In genomic region chr16:22948603-22949368, GRCh38 we compare ENCODE assay signal across 8 cellular contexts.
DNase-seq lines count a peak whose midpoint lies in the region; ATAC-seq, FAIRE-seq and TF ChIP-seq lines count a peak whose summit lies in the region.

No MANE protein-coding gene starts in this region.

- H3K27me3 ChIP-seq in DND-41 (ENCODE audit: insufficient read depth, low read length, poor library complexity) (no peaks in the 10 kb centered on the region), GM12878 (replicated peaks in 1 of 2; ENCODE audit: control insufficient read depth in 2 of 2, insufficient read depth in 2 of 2, low read length in 1 of 2) (peaks cover 2 to 5% of the 10 kb centered on the region in 2 experiments; a peak in 3 of 4 replicates)

- FAIRE-seq in GM12878 (lab: Jason Lieb, UNC): peak; percentile 84

- in situ Hi-C loops in GM12878 (cut with MboI): loop anchor here (10.0 kb wide), 1 partner anchor 1394 kb away; no protein-coding TSS in a partner anchor

- TF ChIP-seq EP300 in GM12878 (IDR thresholded peaks at IDR 0.05; ENCODE audit: borderline replicate concordance in 1 of 2, control insufficient read depth in 1 of 2, low read depth in 2 of 2, low read length in 2 of 2): no peak

- H2AFZ ChIP-seq in DND-41 (ENCODE audit: low read depth, low read length): no peak overlapping the region
- no peak overlapping the region for H2AFZ ChIP-seq in GM12878 (ENCODE audit: control insufficient read depth, low read depth, low read length)

- no peaks in the 10 kb centered on the region for H3K4me1 ChIP-seq in DND-41 (ENCODE audit: insufficient read depth, low read length)
- no peaks in the 10 kb centered on the region for H3K4me1 ChIP-seq in GM12878 (ENCODE audit: control insufficient read depth, insufficient read depth, low read length)

- 15% methylated on average over 18 of the region's 18 CpGs for WGBS in GM12878 (ENCODE audit: insufficient coverage, insufficient replicate concordance, low lambda C conversion rate, missing lambda C conversion rate)

- intact Hi-C loops in GM12878 (cut with micrococcal nuclease; ENCODE audit: unreplicated experiment): loop anchor here (5.0 kb wide), 1 partner anchor 51 kb away; no protein-coding TSS in a partner anchor

- TF ChIP-seq CTCF in DND-41 (IDR thresholded peaks at IDR 0.05; ENCODE audit: borderline replicate concordance, extremely low read depth, low read length, poor library complexity, severe bottlenecking) (peak; percentile 84), GM12878 (IDR thresholded peaks at IDR 0.05 in 2 of 3, conservative IDR thresholded peaks at IDR 0.05 in 1 of 3; ENCODE audit: control insufficient read depth in 2 of 3, extremely low read depth in 1 of 3, insufficient read depth in 1 of 3, low read depth in 3 of 3, low read length in 3 of 3) (peak; percentile 65 to 74 (median 72); a peak in 5 of 6 replicates)

- H3K79me2 ChIP-seq in DND-41 (ENCODE audit: insufficient read depth, low read length): no peaks in the 10 kb centered on the region
- H3K79me2 ChIP-seq in GM12878 (ENCODE audit: control insufficient read depth, insufficient read depth, low read length): no peaks in the 10 kb centered on the region

- H4K20me1 ChIP-seq in DND-41 (ENCODE audit: insufficient read depth, low read length): no peaks in the 10 kb centered on the region
- H4K20me1 ChIP-seq in GM12878 (ENCODE audit: control insufficient read depth, insufficient read depth): no peaks in the 10 kb centered on the region

- H3K4me3 ChIP-seq in DND-41 (ENCODE audit: low read depth in 1 of 2, low read length in 2 of 2) (no peak overlapping the region), SK-N-MC (no peak overlapping the region), GM12878 (no peak overlapping the region)

- H3K9ac ChIP-seq in DND-41 (ENCODE audit: low read depth, low read length): no peak overlapping the region
- H3K9ac ChIP-seq in SK-N-MC (ENCODE audit: insufficient read length): no peak overlapping the region
- H3K9ac ChIP-seq in GM12878 (ENCODE audit: control insufficient read depth, insufficient read depth, low read length): no peak overlapping the region

- no peak for TF ChIP-seq POLR2A in GM12878 (IDR thresholded peaks at IDR 0.05; ENCODE audit: low read depth, low read length)

- DNase-seq in DND-41 (peak; percentile 60), HUDEP-2 (lab: John Stamatoyannopoulos, UW; ENCODE audit: unreplicated experiment in 76 of 76) (peak in 71 of 76 experiments; percentile 4 to 78 (median 46)), SK-N-MC (ENCODE audit: low read depth, low spot score) (peak; percentile 30), GM12878 (ENCODE audit: low read depth, low spot score) (peak; percentile 8), iPS-NIHi7 (ENCODE audit: extremely low spot score) (peak; percentile 89), smooth muscle cell of the brain vasculature (ENCODE audit: low read depth, low spot score) (peak; percentile 3)

- no TSS peak for BruUV-seq in GM12878 (replicated peaks; lab: Mats Ljungman, UMichigan)

- CTCF ChIA-PET in GM12878 (lab: Yijun Ruan, JAX): interaction anchor here (0.8 to 1.4 kb wide), 3 partner anchors 29 to 66 kb away, joined by 3 read pairs; no protein-coding TSS in a partner anchor

- SMC1A ChIA-PET in GM12878 (lab: Charles Lee; ENCODE audit: uncharacterized antibody, unreplicated experiment): interaction anchor here (0.6 kb wide), 1 partner anchor 45 kb away, joined by 3 read pairs; no protein-coding TSS in a partner anchor

- POLR2A ChIA-PET in GM12878 (lab: Charles Lee): no interaction called here

- no peak overlapping the region for H3K4me2 ChIP-seq in DND-41 (ENCODE audit: insufficient read depth, low read length)
- no peak overlapping the region for H3K4me2 ChIP-seq in GM12878 (ENCODE audit: control insufficient read depth, insufficient read depth)

- H3K9me3 ChIP-seq in DND-41 (ENCODE audit: insufficient read depth, low read length, severe bottlenecking) (no peaks in the 10 kb centered on the region), SK-N-MC (ENCODE audit: low read depth, low read length) (no peaks in the 10 kb centered on the region), GM12878 (replicated peaks; ENCODE audit: control insufficient read depth, insufficient read depth, low read length) (no peaks in the 10 kb centered on the region; the same call in 2 of the 3 replicates)

- no peak overlapping the region for H3K27ac ChIP-seq in DND-41 (ENCODE audit: low read length)
- H3K27ac ChIP-seq in SK-N-MC: no peak overlapping the region
- H3K27ac ChIP-seq in GM12878 (ENCODE audit: control insufficient read depth, insufficient read depth): no peak overlapping the region

- RAD21 ChIA-PET in GM12878 (lab: Charles Lee; ENCODE audit: unreplicated experiment): no interaction called here

- peak; percentile 67 for TF ChIP-seq RAD21 in GM12878 (IDR thresholded peaks at IDR 0.05; ENCODE audit: insufficient read depth, low read depth, low read length)

- H3K36me3 ChIP-seq in DND-41 (ENCODE audit: insufficient read depth, low read length): no peaks in the 10 kb centered on the region
- no peaks in the 10 kb centered on the region for H3K36me3 ChIP-seq in SK-N-MC (ENCODE audit: insufficient read depth, low read length)
- no peaks in the 10 kb centered on the region for H3K36me3 ChIP-seq in GM12878 (ENCODE audit: control insufficient read depth in 2 of 2, insufficient read depth in 2 of 2, low read length in 1 of 2)

- ATAC-seq in DND-41 (ENCODE audit: insufficient read depth, low read depth) (peak; percentile 75), GM12878 (peak; percentile 86), GM18907 (IDR thresholded peaks at IDR 0.05; ENCODE audit: unreplicated experiment) (no peak), HG03025 (IDR thresholded peaks at IDR 0.05; ENCODE audit: low FRiP score, unreplicated experiment) (no peak)

TF ChIP-seq in GM12878, 131 proteins besides CTCF, POLR2A, EP300 and RAD21 (continues in another document):
- TF ChIP-seq ZNF24 (IDR thresholded peaks at IDR 0.05): peak; percentile 99
- no peak for TF ChIP-seq RB1 (IDR thresholded peaks at IDR 0.05; ENCODE audit: borderline replicate concordance)
- TF ChIP-seq ZNF207 (IDR thresholded peaks at IDR 0.05; ENCODE audit: borderline replicate concordance): no peak
- TF ChIP-seq, protein P1, sequence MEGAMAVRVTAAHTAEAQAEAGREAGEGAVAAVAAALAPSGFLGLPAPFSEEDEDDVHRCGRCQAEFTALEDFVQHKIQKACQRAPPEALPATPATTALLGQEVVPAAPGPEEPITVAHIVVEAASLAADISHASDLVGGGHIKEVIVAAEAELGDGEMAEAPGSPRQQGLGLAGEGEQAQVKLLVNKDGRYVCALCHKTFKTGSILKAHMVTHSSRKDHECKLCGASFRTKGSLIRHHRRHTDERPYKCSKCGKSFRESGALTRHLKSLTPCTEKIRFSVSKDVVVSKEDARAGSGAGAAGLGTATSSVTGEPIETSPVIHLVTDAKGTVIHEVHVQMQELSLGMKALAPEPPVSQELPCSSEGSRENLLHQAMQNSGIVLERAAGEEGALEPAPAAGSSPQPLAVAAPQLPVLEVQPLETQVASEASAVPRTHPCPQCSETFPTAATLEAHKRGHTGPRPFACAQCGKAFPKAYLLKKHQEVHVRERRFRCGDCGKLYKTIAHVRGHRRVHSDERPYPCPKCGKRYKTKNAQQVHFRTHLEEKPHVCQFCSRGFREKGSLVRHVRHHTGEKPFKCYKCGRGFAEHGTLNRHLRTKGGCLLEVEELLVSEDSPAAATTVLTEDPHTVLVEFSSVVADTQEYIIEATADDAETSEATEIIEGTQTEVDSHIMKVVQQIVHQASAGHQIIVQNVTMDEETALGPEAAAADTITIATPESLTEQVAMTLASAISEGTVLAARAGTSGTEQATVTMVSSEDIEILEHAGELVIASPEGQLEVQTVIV (IDR thresholded peaks at IDR 0.05; ENCODE audit: borderline replicate concordance, partially characterized antibody): no peak
- no peak for TF ChIP-seq CBX3 (IDR thresholded peaks at IDR 0.05; ENCODE audit: borderline replicate concordance, low read depth)
- TF ChIP-seq CHD2 (IDR thresholded peaks at IDR 0.05; ENCODE audit: borderline replicate concordance, low read depth, low read length): no peak
- TF ChIP-seq, protein P2, sequence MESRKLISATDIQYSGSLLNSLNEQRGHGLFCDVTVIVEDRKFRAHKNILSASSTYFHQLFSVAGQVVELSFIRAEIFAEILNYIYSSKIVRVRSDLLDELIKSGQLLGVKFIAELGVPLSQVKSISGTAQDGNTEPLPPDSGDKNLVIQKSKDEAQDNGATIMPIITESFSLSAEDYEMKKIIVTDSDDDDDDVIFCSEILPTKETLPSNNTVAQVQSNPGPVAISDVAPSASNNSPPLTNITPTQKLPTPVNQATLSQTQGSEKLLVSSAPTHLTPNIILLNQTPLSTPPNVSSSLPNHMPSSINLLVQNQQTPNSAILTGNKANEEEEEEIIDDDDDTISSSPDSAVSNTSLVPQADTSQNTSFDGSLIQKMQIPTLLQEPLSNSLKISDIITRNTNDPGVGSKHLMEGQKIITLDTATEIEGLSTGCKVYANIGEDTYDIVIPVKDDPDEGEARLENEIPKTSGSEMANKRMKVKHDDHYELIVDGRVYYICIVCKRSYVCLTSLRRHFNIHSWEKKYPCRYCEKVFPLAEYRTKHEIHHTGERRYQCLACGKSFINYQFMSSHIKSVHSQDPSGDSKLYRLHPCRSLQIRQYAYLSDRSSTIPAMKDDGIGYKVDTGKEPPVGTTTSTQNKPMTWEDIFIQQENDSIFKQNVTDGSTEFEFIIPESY (IDR thresholded peaks at IDR 0.05): no peak
- TF ChIP-seq ZNF274 (IDR thresholded peaks at IDR 0.05; ENCODE audit: insufficient read depth, insufficient read length): no peak
- TF ChIP-seq, protein P3, sequence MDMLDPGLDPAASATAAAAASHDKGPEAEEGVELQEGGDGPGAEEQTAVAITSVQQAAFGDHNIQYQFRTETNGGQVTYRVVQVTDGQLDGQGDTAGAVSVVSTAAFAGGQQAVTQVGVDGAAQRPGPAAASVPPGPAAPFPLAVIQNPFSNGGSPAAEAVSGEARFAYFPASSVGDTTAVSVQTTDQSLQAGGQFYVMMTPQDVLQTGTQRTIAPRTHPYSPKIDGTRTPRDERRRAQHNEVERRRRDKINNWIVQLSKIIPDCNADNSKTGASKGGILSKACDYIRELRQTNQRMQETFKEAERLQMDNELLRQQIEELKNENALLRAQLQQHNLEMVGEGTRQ (IDR thresholded peaks at IDR 0.05; ENCODE audit: borderline replicate concordance, low read depth, low read length): no peak; the same call in 1 of the 2 replicates
- no peak for TF ChIP-seq SMAD5 (IDR thresholded peaks at IDR 0.05; ENCODE audit: low read depth)
- no peak for TF ChIP-seq SUPT20H (IDR thresholded peaks at IDR 0.05; ENCODE audit: borderline replicate concordance, control insufficient read depth, low read depth, low read length)

Comparison
In these comparisons a context has a peak if more than half of its experiments do, and no peak if none do; other contexts are left out.
1. ATAC-seq: peak in DND-41 (single experiment) and GM12878 (single experiment); none in GM18907 (single experiment) and HG03025 (single experiment).
2. DNase-seq: peak in every context shown above with its lines; median percentile 89 in iPS-NIHi7; 60 in DND-41; 46 in HUDEP-2; 30 in SK-N-MC; 8 in GM12878; 3 in smooth muscle cell of the brain vasculature.